Comparison of ENCODE assay signal across 27 cellular contexts in genomic region chr2:113930448-113930847, GRCh38. TPM values are rescaled to one million over a fixed set of nuclear protein-coding genes. Genes with fewer than 3 reads are reported as not detected.
A peak's percentile ranks its signal among the peaks of the same experiment; 100 is the strongest.
DNase-seq lines count a peak whose midpoint lies in the region; ATAC-seq and TF ChIP-seq lines count a peak whose summit lies in the region.
"Had no signal": no experiment of that assay in that cellular context is flagged by ENCODE, and none has a peak within 500 bp of the region (broad histone marks: within the 10 kb centered on the region; RNA-seq: fewer than 3 reads in every experiment).

No MANE protein-coding gene starts in this region.

- H3K9me3 ChIP-seq in CD4-positive, alpha-beta memory T cell (ENCODE audit: control insufficient read depth in 1 of 2, low read length in 2 of 2) = no peaks in the 10 kb centered on the region
- H3K9me3 ChIP-seq in adipocyte (ENCODE audit: control insufficient read depth, low read length) (no peaks in the 10 kb centered on the region), left lung (no peaks in the 10 kb centered on the region), colonic mucosa (no peaks in the 10 kb centered on the region)
- H3K9me3 ChIP-seq: Peyer's patch, SJCRH30, upper lobe of right lung had no signal

- H3K36me3 ChIP-seq in CD4-positive, alpha-beta memory T cell (ENCODE audit: insufficient read depth, low read length) = peaks cover 42% of the 10 kb centered on the region
- H3K36me3 ChIP-seq in adipocyte (ENCODE audit: control insufficient read depth, insufficient read depth, low read length, severe bottlenecking) (peaks cover 90% of the 10 kb centered on the region), left lung (peaks cover 0 to 84% of the 10 kb centered on the region in 2 donors), colonic mucosa (peaks cover 5% of the 10 kb centered on the region)

- peak overlapping the region; percentile 62 for H3K27ac Mint-ChIP-seq in activated CD8-positive, alpha-beta T cell treated with anti-CD3 and anti-CD28 coated beads for 36 hours
- H3K27ac Mint-ChIP-seq in activated CD8-positive, alpha-beta T cell treated with anti-CD3 and anti-CD28 coated beads, Interleukin-2, amount 10 ng/mL, durations not matched to agents 7 days and 5 days = no peak overlapping the region
- H3K27ac Mint-ChIP-seq in CD4-positive, alpha-beta memory T cell = peak overlapping the region in 6 of 7 donors; percentile 13 to 88 (median 50)
- H3K27ac Mint-ChIP-seq: activated naive CD8-positive, alpha-beta T cell treated with anti-CD3 and anti-CD28 coated beads, Interleukin-2, amount 10 ng/mL, durations not matched to agents 7 days and 5 days; dendritic cell treated with granulocyte-macrophage colony-stimulating factor and Interleukin-4, amounts not matched to agents 40 ng/mL and 50 ng/mL, for 4 days; H9; IgD-negative memory B cell; T-helper 1 cell treated with Interleukin-12 subunit alpha and Interleukin-12 subunit beta and Interleukin-4 antibody, amounts not matched to agents 30 μg/mL and 1 μg/mL, for 36 hours had no signal

- POLR2A ChIA-PET in activated CD8-positive, alpha-beta T cell treated with anti-CD3 and anti-CD28 coated beads for 36 hours (lab: Charles Lee) = no interaction called here
- POLR2A ChIA-PET in activated CD8-positive, alpha-beta T cell treated with anti-CD3 and anti-CD28 coated beads, Interleukin-2, amount 10 ng/mL, durations not matched to agents 7 days and 5 days (lab: Charles Lee) = no interaction called here
- POLR2A ChIA-PET in CD4-positive, alpha-beta memory T cell (lab: Charles Lee; ENCODE audit: partially characterized antibody) = interaction anchor here (1.1 kb wide), 1 partner anchor 174 kb away, joined by 5 read pairs; the partner anchor contains the start of gene SLC35F5

- no peaks in the 10 kb centered on the region for H3K27me3 ChIP-seq in CD4-positive, alpha-beta memory T cell (ENCODE audit: insufficient read depth, low read length)
- no peaks in the 10 kb centered on the region for H3K27me3 ChIP-seq in adipocyte (replicated peaks; ENCODE audit: control insufficient read depth, insufficient read depth, low read length)
- no peaks in the 10 kb centered on the region for H3K27me3 ChIP-seq in left lung
- H3K27me3 ChIP-seq in colonic mucosa = no peaks in the 10 kb centered on the region
- H3K27me3 ChIP-seq: BLaER1, brain microvascular endothelial cell, Peyer's patch, SJCRH30, upper lobe of right lung had no signal

- no peak for TF ChIP-seq CTCF in activated CD8-positive, alpha-beta T cell treated with anti-CD3 and anti-CD28 coated beads for 36 hours (IDR thresholded peaks at IDR 0.05)
- TF ChIP-seq CTCF in left lung (IDR thresholded peaks at IDR 0.05) (no peak), colonic mucosa (IDR thresholded peaks at IDR 0.05) (no peak)

- H3K4me1 Mint-ChIP-seq in activated CD8-positive, alpha-beta T cell treated with anti-CD3 and anti-CD28 coated beads for 36 hours (ENCODE audit: low read depth) = peaks cover 36% of the 10 kb centered on the region
- H3K4me1 Mint-ChIP-seq in activated CD8-positive, alpha-beta T cell treated with anti-CD3 and anti-CD28 coated beads, Interleukin-2, amount 10 ng/mL, durations not matched to agents 7 days and 5 days (ENCODE audit: low read depth) = peaks cover 17% of the 10 kb centered on the region
- peaks cover 15 to 36% (median 22%) of the 10 kb centered on the region in 4 donors for H3K4me1 Mint-ChIP-seq in CD4-positive, alpha-beta memory T cell

- no peaks in the 10 kb centered on the region for H3K9me3 Mint-ChIP-seq in activated CD8-positive, alpha-beta T cell treated with anti-CD3 and anti-CD28 coated beads for 36 hours
- no peaks in the 10 kb centered on the region for H3K9me3 Mint-ChIP-seq in activated CD8-positive, alpha-beta T cell treated with anti-CD3 and anti-CD28 coated beads, Interleukin-2, amount 10 ng/mL, durations not matched to agents 7 days and 5 days (ENCODE audit: insufficient read depth)
- no peaks in the 10 kb centered on the region for H3K9me3 Mint-ChIP-seq in CD4-positive, alpha-beta memory T cell
- H3K9me3 Mint-ChIP-seq: activated naive CD8-positive, alpha-beta T cell treated with anti-CD3 and anti-CD28 coated beads, Interleukin-2, amount 10 ng/mL, durations not matched to agents 7 days and 5 days; dendritic cell treated with granulocyte-macrophage colony-stimulating factor and Interleukin-4, amounts not matched to agents 40 ng/mL and 50 ng/mL, for 4 days; H9; IgD-negative memory B cell; T-helper 1 cell treated with Interleukin-12 subunit alpha and Interleukin-12 subunit beta and Interleukin-4 antibody, amounts not matched to agents 30 μg/mL and 1 μg/mL, for 36 hours had no signal

- no peak overlapping the region for H3K4me3 ChIP-seq in CD4-positive, alpha-beta memory T cell (ENCODE audit: low read length in 2 of 2)
- no peak overlapping the region for H3K4me3 ChIP-seq in adipocyte (ENCODE audit: low read length)
- no peak overlapping the region for H3K4me3 ChIP-seq in left lung
- H3K4me3 ChIP-seq in colonic mucosa = no peak overlapping the region
- H3K4me3 ChIP-seq: BLaER1, Peyer's patch, SJCRH30, upper lobe of right lung had no signal

- no peak overlapping the region for H3K4me3 Mint-ChIP-seq in activated CD8-positive, alpha-beta T cell treated with anti-CD3 and anti-CD28 coated beads for 36 hours
- no peak overlapping the region for H3K4me3 Mint-ChIP-seq in activated CD8-positive, alpha-beta T cell treated with anti-CD3 and anti-CD28 coated beads, Interleukin-2, amount 10 ng/mL, durations not matched to agents 7 days and 5 days
- H3K4me3 Mint-ChIP-seq in CD4-positive, alpha-beta memory T cell = no peak overlapping the region
- H3K4me3 Mint-ChIP-seq: activated naive CD8-positive, alpha-beta T cell treated with anti-CD3 and anti-CD28 coated beads, Interleukin-2, amount 10 ng/mL, durations not matched to agents 7 days and 5 days; dendritic cell treated with granulocyte-macrophage colony-stimulating factor and Interleukin-4, amounts not matched to agents 40 ng/mL and 50 ng/mL, for 4 days; H9; IgD-negative memory B cell; T-helper 1 cell treated with Interleukin-12 subunit alpha and Interleukin-12 subunit beta and Interleukin-4 antibody, amounts not matched to agents 30 μg/mL and 1 μg/mL, for 36 hours had no signal

- no peak overlapping the region for H3K27ac ChIP-seq in CD4-positive, alpha-beta memory T cell (ENCODE audit: low read depth, low read length)
- no peak overlapping the region for H3K27ac ChIP-seq in left lung
- H3K27ac ChIP-seq in colonic mucosa = no peak overlapping the region
- H3K27ac ChIP-seq: BLaER1, brain microvascular endothelial cell, Peyer's patch, SJCRH30, upper lobe of right lung had no signal

- peaks cover 53% of the 10 kb centered on the region for H3K36me3 Mint-ChIP-seq in activated CD8-positive, alpha-beta T cell treated with anti-CD3 and anti-CD28 coated beads for 36 hours (ENCODE audit: low read depth)
- peaks cover 72% of the 10 kb centered on the region for H3K36me3 Mint-ChIP-seq in activated CD8-positive, alpha-beta T cell treated with anti-CD3 and anti-CD28 coated beads, Interleukin-2, amount 10 ng/mL, durations not matched to agents 7 days and 5 days (ENCODE audit: low read depth)
- peaks cover 45 to 71% of the 10 kb centered on the region in 2 donors for H3K36me3 Mint-ChIP-seq in CD4-positive, alpha-beta memory T cell

- no peak overlapping the region for H3K9ac ChIP-seq in adipocyte (ENCODE audit: low read length)
- H3K9ac ChIP-seq in colonic mucosa (ENCODE audit: low read depth in 2 of 2, low read length in 2 of 2) = no peak overlapping the region
- H3K9ac ChIP-seq: BLaER1 had no signal

- no peak for DNase-seq in activated CD8-positive, alpha-beta T cell treated with anti-CD3 and anti-CD28 coated beads for 36 hours
- DNase-seq in activated CD8-positive, alpha-beta T cell treated with anti-CD3 and anti-CD28 coated beads, Interleukin-2, amount 10 ng/mL, durations not matched to agents 7 days and 5 days = no peak
- DNase-seq in CD4-positive, alpha-beta memory T cell = no peak
- DNase-seq in adipocyte (ENCODE audit: low read depth) = peak; percentile 21
- DNase-seq in left lung = no peak
- DNase-seq in colonic mucosa = no peak
- no peak for DNase-seq in NCI-H2107 treated with DMSO at 0.1 percent for 48 hours (lab: John Stamatoyannopoulos, UW; ENCODE audit: unreplicated experiment)
- no peak for DNase-seq in KBM-7
- DNase-seq: 8988T; activated CD4-positive, alpha-beta T cell treated with anti-CD3 and anti-CD28 coated beads, Interleukin-2, amount 50 U/mL, for 1 hour; activated naive CD8-positive, alpha-beta T cell treated with anti-CD3 and anti-CD28 coated beads, Interleukin-2, amount 10 ng/mL, durations not matched to agents 7 days and 5 days; brain microvascular endothelial cell; glutamatergic neuron; H9; left colon; NCI-H1417 treated with DMSO at 0.1 percent for 48 hours; NCI-H2171; NCI-H524 treated with DMSO at 0.1 percent for 48 hours; Peyer's patch; posterior cingulate gyrus; SJCRH30; upper lobe of right lung had no signal

- H3K27me3 Mint-ChIP-seq in activated CD8-positive, alpha-beta T cell treated with anti-CD3 and anti-CD28 coated beads for 36 hours = no peaks in the 10 kb centered on the region
- no peaks in the 10 kb centered on the region for H3K27me3 Mint-ChIP-seq in activated CD8-positive, alpha-beta T cell treated with anti-CD3 and anti-CD28 coated beads, Interleukin-2, amount 10 ng/mL, durations not matched to agents 7 days and 5 days (ENCODE audit: low read depth)
- H3K27me3 Mint-ChIP-seq in CD4-positive, alpha-beta memory T cell = no peaks in the 10 kb centered on the region
- H3K27me3 Mint-ChIP-seq: activated naive CD8-positive, alpha-beta T cell treated with anti-CD3 and anti-CD28 coated beads, Interleukin-2, amount 10 ng/mL, durations not matched to agents 7 days and 5 days; dendritic cell treated with granulocyte-macrophage colony-stimulating factor and Interleukin-4, amounts not matched to agents 40 ng/mL and 50 ng/mL, for 4 days; IgD-negative memory B cell had no signal

- no peak for ATAC-seq in activated CD8-positive, alpha-beta T cell treated with anti-CD3 and anti-CD28 coated beads for 36 hours
- no peak for ATAC-seq in activated CD8-positive, alpha-beta T cell treated with anti-CD3 and anti-CD28 coated beads, Interleukin-2, amount 10 ng/mL, durations not matched to agents 7 days and 5 days
- ATAC-seq in left lung = peak; percentile 22
- ATAC-seq: left colon, sciatic nerve, upper lobe of right lung had no signal

- peaks cover 7% of the 10 kb centered on the region for H3K4me1 ChIP-seq in CD4-positive, alpha-beta memory T cell (ENCODE audit: insufficient read depth, low read length)
- H3K4me1 ChIP-seq in adipocyte (ENCODE audit: control insufficient read depth, insufficient read depth, low read length) (peaks cover 4% of the 10 kb centered on the region), left lung (no peaks in the 10 kb centered on the region), colonic mucosa (no peaks in the 10 kb centered on the region)
- H3K4me1 ChIP-seq: BLaER1, Peyer's patch, SJCRH30, upper lobe of right lung had no signal

- intact Hi-C loops in activated CD8-positive, alpha-beta T cell treated with anti-CD3 and anti-CD28 coated beads for 36 hours (cut with micrococcal nuclease) = no loop called here
- intact Hi-C loops in CD4-positive, alpha-beta memory T cell (cut with micrococcal nuclease) = no loop called here
- intact Hi-C loops in left lung (cut with DNase I) (no loop called here), colonic mucosa (cut with DNase I) (no loop called here)

- CTCF ChIA-PET in activated CD8-positive, alpha-beta T cell treated with anti-CD3 and anti-CD28 coated beads for 36 hours (lab: Charles Lee) = interaction anchor here (0.7 kb wide), 1 partner anchor 45 kb away, joined by 3 read pairs; no protein-coding TSS in a partner anchor
- CTCF ChIA-PET in activated CD8-positive, alpha-beta T cell treated with anti-CD3 and anti-CD28 coated beads, Interleukin-2, amount 10 ng/mL, durations not matched to agents 7 days and 5 days (lab: Charles Lee) = interaction anchor here (1.2 kb wide), 1 partner anchor 18 kb away, joined by 3 read pairs; no protein-coding TSS in a partner anchor
- CTCF ChIA-PET in CD4-positive, alpha-beta memory T cell (lab: Charles Lee; ENCODE audit: partially characterized antibody) = interaction anchor here (1.1 kb wide), 1 partner anchor 40 kb away, joined by 3 read pairs; the partner anchor contains the start of gene ACTR3

- in situ Hi-C loops in KBM-7 (cut with MboI; ENCODE audit: low pct_unique_long_range_greater_than_20kb, low sequenced_read_pairs) = no loop called here

RNA-seq across cellular contexts. Expression of gene ACTR3, which starts 40.6 kb away (rescaled TPM):
- 100 to 1,000 TPM; 442 to 449 TPM for total RNA-seq in activated CD8-positive, alpha-beta T cell treated with anti-CD3 and anti-CD28 coated beads for 36 hours
- 100 to 1,000 TPM; 599 to 604 TPM for total RNA-seq in activated CD8-positive, alpha-beta T cell treated with anti-CD3 and anti-CD28 coated beads, Interleukin-2, amount 10 ng/mL, durations not matched to agents 7 days and 5 days
- total RNA-seq in CD4-positive, alpha-beta memory T cell = 100 to 1,000 TPM; 247 to 251 TPM
- 100 to 1,000 TPM; 541 to 567 TPM for polyA plus RNA-seq in CD4-positive, alpha-beta memory T cell
- total RNA-seq in left lung = 100 to 1,000 TPM; 213 to 324 TPM
- 100 to 1,000 TPM; 317 to 342 TPM for total RNA-seq in colonic mucosa
